In genomic region chr12:68154768-68155167, GRCh38 we compare ENCODE assay signal across 28 cellular contexts. TPM values are rescaled to one million over a fixed set of nuclear protein-coding genes. Genes with fewer than 3 reads are reported as not detected.
DNase-seq lines count a peak whose midpoint lies in the region; ATAC-seq and TF ChIP-seq lines count a peak whose summit lies in the region.
"Had no signal": no experiment of that assay in that cellular context is flagged by ENCODE, and none has a peak within 500 bp of the region (broad histone marks: within the 10 kb centered on the region; RNA-seq: fewer than 3 reads in every experiment).

No MANE protein-coding gene starts in this region.

- H3K36me3 Mint-ChIP-seq in nephron progenitor cell (ENCODE audit: low read depth) (no peaks in the 10 kb centered on the region), neural progenitor cell (no peaks in the 10 kb centered on the region)
- H3K36me3 Mint-ChIP-seq: CD8-positive, alpha-beta T cell had no signal

- H3K4me2 ChIP-seq in neural progenitor cell, result no peak overlapping the region

- H3K36me3 ChIP-seq in upper lobe of left lung, result no peaks in the 10 kb centered on the region
- no peaks in the 10 kb centered on the region for H3K36me3 ChIP-seq in neural progenitor cell
- H3K36me3 ChIP-seq: MG63 had no signal

- no peak overlapping the region for H3K4me3 ChIP-seq in upper lobe of left lung
- H3K4me3 ChIP-seq in neural progenitor cell, result no peak overlapping the region
- H3K4me3 ChIP-seq: GM23248, K562, MG63 had no signal

- H3K9me3 ChIP-seq in upper lobe of left lung (no peaks in the 10 kb centered on the region), neural progenitor cell (ENCODE audit: low read depth) (no peaks in the 10 kb centered on the region)
- H3K9me3 ChIP-seq: MG63 had no signal

- no peak overlapping the region for H2AFZ ChIP-seq in neural progenitor cell (replicated peaks)
- H2AFZ ChIP-seq: GM23248 had no signal

- H3K79me2 ChIP-seq in neural progenitor cell (ENCODE audit: low read depth), result no peaks in the 10 kb centered on the region

- no peak for TF ChIP-seq EP300 in upper lobe of left lung (IDR thresholded peaks at IDR 0.05)

- TF ChIP-seq POLR2A in upper lobe of left lung (IDR thresholded peaks at IDR 0.05), result no peak

- no peaks in the 10 kb centered on the region for H3K4me1 Mint-ChIP-seq in nephron progenitor cell
- H3K4me1 Mint-ChIP-seq in neural progenitor cell, result no peaks in the 10 kb centered on the region

- H3F3A ChIP-seq in neural progenitor cell (ENCODE audit: low read depth), result no peaks in the 10 kb centered on the region

- no peak overlapping the region for H3K9ac ChIP-seq in neural progenitor cell
- H3K9ac ChIP-seq: GM23248 had no signal

- H4K20me1 ChIP-seq in neural progenitor cell (ENCODE audit: low read depth), result no peaks in the 10 kb centered on the region

- H3K27ac Mint-ChIP-seq in nephron progenitor cell (no peak overlapping the region), neural progenitor cell (no peak overlapping the region)
- H3K27ac Mint-ChIP-seq: CD8-positive, alpha-beta T cell; H9; HFFc6 had no signal

- ATAC-seq in upper lobe of left lung (ENCODE audit: low FRiP score in 2 of 2), result no peak
- ATAC-seq: CD8-positive, alpha-beta T cell; HepG2; K562 had no signal

- peak; percentile 50 for DNase-seq in NCI-H510A treated with DMSO at 0.1 percent for 48 hours (lab: John Stamatoyannopoulos, UW)
- DNase-seq in NCI-H510A (lab: John Stamatoyannopoulos, UW), result no peak
- peak; percentile 61 for DNase-seq in NCI-H2029 treated with DMSO at 0.1 percent for 48 hours (lab: John Stamatoyannopoulos, UW)
- DNase-seq in NCI-H2171 treated with DMSO at 0.1 percent for 48 hours (lab: John Stamatoyannopoulos, UW), result peak; percentile 85
- peak; percentile 7 for DNase-seq in renal cortical epithelial cell (ENCODE audit: low read depth)
- DNase-seq in upper lobe of left lung, result no peak
- DNase-seq in nephron progenitor cell, result no peak
- DNase-seq in neural progenitor cell (ENCODE audit: low spot score), result no peak
- DNase-seq: 8988T; AML-193; C1 segment of cervical spinal cord; CD8-positive, alpha-beta T cell; GM23248; H9; HFFc6; MG63; NCI-H1092; NCI-H446 treated with DMSO at 0.1 percent for 48 hours; NCI-H774; Right ventricle myocardium superior had no signal

- H3K9me3 Mint-ChIP-seq in nephron progenitor cell, result peaks cover 4% of the 10 kb centered on the region
- peaks cover 2% of the 10 kb centered on the region for H3K9me3 Mint-ChIP-seq in neural progenitor cell
- H3K9me3 Mint-ChIP-seq: CD8-positive, alpha-beta T cell; H9; HFFc6 had no signal

- 28 to 67% methylated on average over 1 of the region's 1 CpG for WGBS in upper lobe of left lung, 2 donors

- H3K27ac ChIP-seq in upper lobe of left lung (no peak overlapping the region), neural progenitor cell (no peak overlapping the region)
- H3K27ac ChIP-seq: GM23248, HL-60 had no signal

- TF ChIP-seq CTCF in upper lobe of left lung (IDR thresholded peaks at IDR 0.05) (no peak), nephron progenitor cell (IDR thresholded peaks at IDR 0.05) (no peak), neural progenitor cell (IDR thresholded peaks at IDR 0.05) (no peak)

- H3K4me1 ChIP-seq in upper lobe of left lung (no peaks in the 10 kb centered on the region), neural progenitor cell (no peaks in the 10 kb centered on the region)

- H3K27me3 Mint-ChIP-seq in nephron progenitor cell (ENCODE audit: low read depth, poor library complexity) (no peaks in the 10 kb centered on the region), neural progenitor cell (ENCODE audit: insufficient read depth, low read depth) (peaks cover 2% of the 10 kb centered on the region)

- H3K4me3 Mint-ChIP-seq in nephron progenitor cell (no peak overlapping the region), neural progenitor cell (no peak overlapping the region)
- H3K4me3 Mint-ChIP-seq: CD8-positive, alpha-beta T cell; H9; HFFc6 had no signal

- H3K27me3 ChIP-seq in upper lobe of left lung (no peaks in the 10 kb centered on the region), neural progenitor cell (no peaks in the 10 kb centered on the region)
- H3K27me3 ChIP-seq: MG63 had no signal

RNA-seq across cellular contexts. Expression of gene IFNG, which starts 4.8 kb away (rescaled TPM):
- total RNA-seq in renal cortical epithelial cell (not detected in 2 replicates), upper lobe of left lung (under 1 TPM in 2 of 6 donors, not detected in 4; 0.54 to 0.57 TPM), neural progenitor cell (ENCODE audit: low replicate concordance) (not detected in 2 replicates)
- total RNA-seq: Daoy, GM23248, H9, HepG2, HFFc6, HT-29, LHCN-M2, Right ventricle myocardium superior, RPMI7951, SK-MEL-5 had no signal

Comparison
In these comparisons a context has a peak if more than half of its experiments do, and no peak if none do; other contexts are left out.
1. DNase-seq: peak in NCI-H510A treated with DMSO at 0.1 percent for 48 hours (single experiment), NCI-H2029 treated with DMSO at 0.1 percent for 48 hours (single experiment), NCI-H2171 treated with DMSO at 0.1 percent for 48 hours (single experiment) and renal cortical epithelial cell (single experiment); none in NCI-H510A (single experiment), upper lobe of left lung (0 of 2), nephron progenitor cell (single experiment) and neural progenitor cell (single experiment).